In the genomic region with DNA sequence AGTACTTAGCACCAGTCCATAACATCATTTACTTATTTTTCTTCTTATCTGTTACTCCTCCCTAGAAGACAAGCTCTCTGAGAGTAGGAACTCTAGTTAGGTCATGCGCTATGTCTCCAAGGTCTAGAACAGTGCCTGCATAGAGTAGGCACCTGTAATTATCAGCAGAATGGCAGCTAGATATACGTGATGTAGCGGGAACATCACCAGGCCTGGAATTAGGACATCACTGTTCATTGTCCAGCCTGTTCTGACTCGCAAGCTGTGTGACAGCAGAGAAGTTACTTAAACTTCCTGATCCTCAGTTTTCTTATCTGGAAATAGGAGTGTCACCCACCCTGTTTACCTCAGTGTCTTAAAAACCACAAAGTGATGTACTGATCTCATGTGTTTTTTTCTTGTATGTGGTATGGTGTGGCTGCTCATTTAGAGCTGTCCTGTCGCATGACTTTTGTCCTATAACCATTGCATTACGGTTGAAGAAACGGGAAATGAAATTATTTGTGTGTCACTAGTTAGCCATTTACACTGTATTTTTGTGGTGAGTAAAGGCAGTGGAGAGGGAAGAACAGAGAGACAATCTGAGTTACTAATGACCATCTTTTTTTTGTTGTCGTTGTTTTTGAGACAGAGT, we compare ENCODE assay signal across 18 cellular contexts. TPM values are rescaled to one million over a fixed set of nuclear protein-coding genes. Genes with fewer than 3 reads are reported as not detected.
DNase-seq lines count a peak whose midpoint lies in the region; ATAC-seq, FAIRE-seq and TF ChIP-seq lines count a peak whose summit lies in the region.
"Had no signal": no experiment of that assay in that cellular context is flagged by ENCODE, and none has a peak within 500 bp of the region (broad histone marks: within the 10 kb centered on the region; RNA-seq: fewer than 3 reads in every experiment).

No MANE protein-coding gene starts in this region.

- ATAC-seq in GM19438 (IDR thresholded peaks at IDR 0.05; ENCODE audit: low read depth, unreplicated experiment), result peak; percentile 89
- ATAC-seq in HG03060 (IDR thresholded peaks at IDR 0.05; ENCODE audit: low read depth, unreplicated experiment), result peak; percentile 50
- no peak for ATAC-seq in HG03097 (IDR thresholded peaks at IDR 0.05; ENCODE audit: low FRiP score, unreplicated experiment)
- ATAC-seq: CD8-positive, alpha-beta T cell; SK-N-SH treated with all-trans-retinoic acid at 6 μM for 48 hours had no signal

- H3K36me3 Mint-ChIP-seq in CD14-positive monocyte, result no peaks in the 10 kb centered on the region
- H3K36me3 Mint-ChIP-seq: activated naive CD4-positive, alpha-beta T cell treated with anti-CD3 and anti-CD28 coated beads, Interleukin-2, amount 10 ng/mL, durations not matched to agents 7 days and 5 days; CD8-positive, alpha-beta T cell had no signal

- peak; percentile 55 for DNase-seq in CD14-positive monocyte (ENCODE audit: low spot score)
- DNase-seq in NOMO-1 (lab: John Stamatoyannopoulos, UW; ENCODE audit: unreplicated experiment in 2 of 2), result peak; percentile 53 to 85
- no peak for DNase-seq in GM12892 (ENCODE audit: insufficient read length)
- DNase-seq in NCI-H526 (lab: John Stamatoyannopoulos, UW), result no peak
- no peak for DNase-seq in activated CD8-positive, alpha-beta memory T cell treated with anti-CD3 and anti-CD28 coated beads, Interleukin-2, amount 50 U/mL, for 48 hours
- DNase-seq: activated naive CD4-positive, alpha-beta T cell treated with anti-CD3 and anti-CD28 coated beads, Interleukin-2, amount 10 ng/mL, durations not matched to agents 7 days and 5 days; CD8-positive, alpha-beta T cell; Kasumi-1; midbrain; NCI-H2081 treated with DMSO at 0.1 percent for 48 hours; occipital lobe; WERI-Rb-1 had no signal

- TF ChIP-seq POLR2A in GM12892 (IDR thresholded peaks at IDR 0.05; ENCODE audit: low read depth, low read length), result no peak

- TF ChIP-seq CTCF in CD14-positive monocyte (IDR thresholded peaks at IDR 0.05), result no peak

- intact Hi-C loops in CD14-positive monocyte (cut with micrococcal nuclease), result loop anchor here in 1 of 2 donors (10.0 kb wide), 1 partner anchor 276 kb away; the partner anchor contains the start of gene KMO

- peak overlapping the region; percentile 77 to 95 (median 91) for H3K27ac Mint-ChIP-seq in CD14-positive monocyte
- H3K27ac Mint-ChIP-seq: activated naive CD4-positive, alpha-beta T cell treated with anti-CD3 and anti-CD28 coated beads, Interleukin-2, amount 10 ng/mL, durations not matched to agents 7 days and 5 days; CD8-positive, alpha-beta T cell had no signal

- FAIRE-seq in GM12892 (lab: Jason Lieb, UNC), result no peak
- FAIRE-seq: frontal cortex, H1 had no signal

- H3K27me3 Mint-ChIP-seq in CD14-positive monocyte (ENCODE audit: low read depth in 3 of 3), result no peaks in the 10 kb centered on the region
- H3K27me3 Mint-ChIP-seq: activated naive CD4-positive, alpha-beta T cell treated with anti-CD3 and anti-CD28 coated beads, Interleukin-2, amount 10 ng/mL, durations not matched to agents 7 days and 5 days had no signal

- peaks cover 55% of the 10 kb centered on the region for H3K4me1 Mint-ChIP-seq in CD14-positive monocyte
- H3K4me1 Mint-ChIP-seq: activated naive CD4-positive, alpha-beta T cell treated with anti-CD3 and anti-CD28 coated beads, Interleukin-2, amount 10 ng/mL, durations not matched to agents 7 days and 5 days had no signal

- no peaks in the 10 kb centered on the region for H3K9me3 Mint-ChIP-seq in CD14-positive monocyte
- H3K9me3 Mint-ChIP-seq: activated naive CD4-positive, alpha-beta T cell treated with anti-CD3 and anti-CD28 coated beads, Interleukin-2, amount 10 ng/mL, durations not matched to agents 7 days and 5 days; CD8-positive, alpha-beta T cell had no signal

- no peak overlapping the region for H3K4me3 Mint-ChIP-seq in CD14-positive monocyte
- H3K4me3 Mint-ChIP-seq: activated naive CD4-positive, alpha-beta T cell treated with anti-CD3 and anti-CD28 coated beads, Interleukin-2, amount 10 ng/mL, durations not matched to agents 7 days and 5 days; CD8-positive, alpha-beta T cell had no signal

RNA-seq across cellular contexts. Expression of gene EXO1, which starts 37.1 kb away (rescaled TPM):
- under 1 TPM in 1 of 2 donors, not detected in 1; 0.26 TPM for polyA plus RNA-seq in CD14-positive monocyte
- 20.5 TPM for polyA plus RNA-seq in GM12892 (2012; ENCODE audit: missing spikeins)

Comparison
In these comparisons a context has a peak if more than half of its experiments do, and no peak if none do; other contexts are left out.
1. DNase-seq: peak in CD14-positive monocyte (single experiment) and NOMO-1 (2 of 2); none in GM12892 (single experiment), NCI-H526 (0 of 2) and activated CD8-positive, alpha-beta memory T cell treated with anti-CD3 and anti-CD28 coated beads, Interleukin-2, amount 50 U/mL, for 48 hours (single experiment).